In the genomic region with DNA sequence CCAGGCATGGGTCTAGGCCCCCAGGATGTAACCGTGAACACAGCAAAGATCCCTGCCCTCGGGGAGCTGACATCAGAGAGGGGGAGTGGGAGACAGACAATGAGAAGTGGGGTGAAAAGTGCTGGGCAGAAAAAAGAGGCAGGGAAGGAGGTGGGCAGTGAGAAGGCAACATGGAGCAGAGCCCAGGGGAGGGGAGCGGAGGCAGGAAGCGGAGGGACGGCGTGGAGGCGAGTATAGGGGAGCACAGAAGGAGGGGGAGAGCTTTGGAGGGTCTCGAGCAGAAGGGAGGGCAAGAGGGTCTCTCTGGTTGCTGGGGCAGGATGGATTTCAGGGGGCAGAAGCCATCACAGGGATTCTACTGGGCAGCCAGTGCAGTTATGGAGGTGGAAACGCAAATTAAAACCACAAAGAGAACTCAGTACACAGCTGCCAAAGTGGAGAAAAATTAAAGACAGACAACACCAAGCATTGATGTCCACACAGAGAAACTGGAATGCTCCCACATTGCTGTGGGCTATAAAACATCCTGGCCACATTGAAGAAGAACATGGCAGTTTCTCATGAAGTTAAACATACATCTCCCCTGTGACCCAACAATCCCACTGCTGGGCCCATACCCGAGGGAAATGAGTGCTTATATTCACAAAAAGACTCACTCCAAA, we compare ENCODE assay signal across 1 cellular context.
TF ChIP-seq lines count a peak whose summit lies in the region.

No MANE protein-coding gene starts in this region.

TF ChIP-seq in IMR-90, 13 proteins besides CTCF, POLR2A, EP300 and RAD21 (continued from another document):
- TF ChIP-seq, protein P1, sequence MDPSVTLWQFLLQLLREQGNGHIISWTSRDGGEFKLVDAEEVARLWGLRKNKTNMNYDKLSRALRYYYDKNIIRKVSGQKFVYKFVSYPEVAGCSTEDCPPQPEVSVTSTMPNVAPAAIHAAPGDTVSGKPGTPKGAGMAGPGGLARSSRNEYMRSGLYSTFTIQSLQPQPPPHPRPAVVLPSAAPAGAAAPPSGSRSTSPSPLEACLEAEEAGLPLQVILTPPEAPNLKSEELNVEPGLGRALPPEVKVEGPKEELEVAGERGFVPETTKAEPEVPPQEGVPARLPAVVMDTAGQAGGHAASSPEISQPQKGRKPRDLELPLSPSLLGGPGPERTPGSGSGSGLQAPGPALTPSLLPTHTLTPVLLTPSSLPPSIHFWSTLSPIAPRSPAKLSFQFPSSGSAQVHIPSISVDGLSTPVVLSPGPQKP (IDR thresholded peaks at IDR 0.05; ENCODE audit: borderline replicate concordance, low read depth, low read length) = no peak
